Comparison of ENCODE assay signal across 16 cellular contexts in genomic region chr6:125233216-125233615, GRCh38.
"Had no signal": no experiment of that assay in that cellular context is flagged by ENCODE, and none has a peak within 500 bp of the region (broad histone marks: within the 10 kb centered on the region; RNA-seq: fewer than 3 reads in every experiment).

No MANE protein-coding gene starts in this region.

- H3K36me3 ChIP-seq: heart right ventricle, lower lobe of right lung, neural progenitor cell, thoracic aorta had no signal

- H3K27me3 ChIP-seq: heart right ventricle, neural progenitor cell had no signal

- DNase-seq: activated naive CD4-positive, alpha-beta T cell treated with Interleukin-2 at 50 U/mL for 16 hours; activated naive CD8-positive, alpha-beta T cell treated with anti-CD3 and anti-CD28 coated beads for 36 hours; activated T-cell treated with anti-CD3 and anti-CD28 coated beads, Interleukin-2, amount 50 U/mL, for 24 hours; foreskin fibroblast; heart right ventricle; kidney; lower lobe of right lung; mesendoderm; naive B cell; posterior cingulate gyrus; stimulated activated CD4-positive, alpha-beta T cell treated with anti-CD3 and anti-CD28 coated beads, Interleukin-2, amount 100 ng/mL, for 48 hours; stimulated activated naive CD4-positive, alpha-beta T cell treated with Interleukin-2 at 50 U/mL for 16 hours; T-helper 1 cell had no signal

- H3K9me3 ChIP-seq: heart right ventricle, lower lobe of right lung, thoracic aorta had no signal

- H3K36me3 Mint-ChIP-seq: activated naive CD8-positive, alpha-beta T cell treated with anti-CD3 and anti-CD28 coated beads for 36 hours; naive B cell; neural progenitor cell; WTC11 had no signal

- H3K9me3 Mint-ChIP-seq: activated naive CD8-positive, alpha-beta T cell treated with anti-CD3 and anti-CD28 coated beads for 36 hours; activated T-cell treated with anti-CD3 and anti-CD28 coated beads, Interleukin-2, amount 50 U/mL, for 24 hours; naive B cell; neural progenitor cell; WTC11 had no signal

- H3K4me1 ChIP-seq: lower lobe of right lung, neural progenitor cell had no signal

- H3K4me1 Mint-ChIP-seq: activated naive CD8-positive, alpha-beta T cell treated with anti-CD3 and anti-CD28 coated beads for 36 hours; naive B cell had no signal

- H3K4me3 ChIP-seq: heart right ventricle, lower lobe of right lung, neural progenitor cell, thoracic aorta had no signal

- H3K27ac Mint-ChIP-seq: activated naive CD8-positive, alpha-beta T cell treated with anti-CD3 and anti-CD28 coated beads for 36 hours; activated T-cell treated with anti-CD3 and anti-CD28 coated beads, Interleukin-2, amount 50 U/mL, for 24 hours; naive B cell; neural progenitor cell; WTC11 had no signal

- H3K4me3 Mint-ChIP-seq: activated naive CD8-positive, alpha-beta T cell treated with anti-CD3 and anti-CD28 coated beads for 36 hours; activated T-cell treated with anti-CD3 and anti-CD28 coated beads, Interleukin-2, amount 50 U/mL, for 24 hours; naive B cell; neural progenitor cell; WTC11 had no signal

- H3K27me3 Mint-ChIP-seq: activated naive CD8-positive, alpha-beta T cell treated with anti-CD3 and anti-CD28 coated beads for 36 hours; naive B cell had no signal
